9 cellular contexts compared by ENCODE assay signal in the genomic region with DNA sequence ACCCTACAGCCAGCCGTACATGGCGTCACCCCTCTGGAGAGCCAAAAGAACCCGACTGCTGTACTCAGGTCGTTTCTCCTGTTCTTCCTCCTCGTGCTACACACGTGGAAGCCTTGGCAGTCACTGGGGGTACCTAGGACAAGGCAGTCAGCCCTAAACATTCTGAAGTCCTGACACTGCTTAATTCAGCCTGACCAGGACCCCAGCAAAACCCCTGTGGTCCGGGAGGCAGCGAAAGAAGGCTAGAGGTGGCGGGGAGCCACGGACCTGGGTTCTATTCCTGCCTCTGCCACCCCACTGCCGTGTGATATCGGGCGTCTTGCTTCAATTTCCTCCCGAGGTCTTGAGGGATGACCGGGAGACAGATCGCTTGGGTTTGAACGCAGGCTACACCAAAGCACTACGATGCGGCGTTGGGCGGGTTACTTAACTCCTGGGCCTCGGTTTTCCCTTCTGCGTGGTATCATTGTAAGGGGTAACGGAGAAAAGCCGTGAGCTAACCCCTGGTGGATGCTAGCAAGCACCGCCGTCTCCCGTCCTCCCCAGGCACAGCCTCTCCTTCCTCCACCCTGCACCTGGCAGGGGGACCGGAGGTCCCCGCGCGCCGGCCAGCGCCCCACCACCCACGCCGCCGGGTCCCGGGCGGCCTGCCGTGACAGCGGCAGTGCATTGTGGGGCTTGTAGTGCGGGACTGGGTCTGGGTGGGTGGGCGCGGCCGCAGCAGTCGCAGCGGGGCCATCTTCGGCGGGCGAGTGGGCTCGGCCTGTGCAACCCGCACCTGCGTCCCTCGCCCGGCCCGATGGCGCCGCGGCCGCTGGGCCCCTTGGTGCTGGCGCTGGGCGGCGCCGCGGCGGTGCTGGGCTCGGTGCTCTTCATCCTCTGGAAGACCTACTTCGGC. TPM values are rescaled to one million over a fixed set of nuclear protein-coding genes. Genes with fewer than 3 reads are reported as not detected.
DNase-seq lines count a peak whose midpoint lies in the region; ATAC-seq and TF ChIP-seq lines count a peak whose summit lies in the region.
"Had no signal": no experiment of that assay in that cellular context is flagged by ENCODE, and none has a peak within 500 bp of the region (broad histone marks: within the 10 kb centered on the region; RNA-seq: fewer than 3 reads in every experiment).

A gene with protein sequence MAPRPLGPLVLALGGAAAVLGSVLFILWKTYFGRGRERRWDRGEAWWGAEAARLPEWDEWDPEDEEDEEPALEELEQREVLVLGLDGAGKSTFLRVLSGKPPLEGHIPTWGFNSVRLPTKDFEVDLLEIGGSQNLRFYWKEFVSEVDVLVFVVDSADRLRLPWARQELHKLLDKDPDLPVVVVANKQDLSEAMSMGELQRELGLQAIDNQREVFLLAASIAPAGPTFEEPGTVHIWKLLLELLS (plus strand): TSS at position 723 of the 898 bp plus-strand sequence. CDS start 77 bp downstream, at position 800.

- peaks cover 20% of the 10 kb centered on the region for H3K4me1 ChIP-seq in CD8-positive, alpha-beta T cell (ENCODE audit: insufficient read depth, low read length)
- peaks cover 0 to 37% (median 23%) of the 10 kb centered on the region in 9 donors for H3K4me1 ChIP-seq in heart right ventricle

- H3K9me3 Mint-ChIP-seq in CD8-positive, alpha-beta T cell: no peaks in the 10 kb centered on the region
- no peaks in the 10 kb centered on the region for H3K9me3 Mint-ChIP-seq in activated naive CD8-positive, alpha-beta T cell treated with anti-CD3 and anti-CD28 coated beads for 36 hours

- peaks cover 28% of the 10 kb centered on the region for H3K4me1 Mint-ChIP-seq in CD8-positive, alpha-beta T cell (ENCODE audit: low read depth)
- peaks cover 18% of the 10 kb centered on the region for H3K4me1 Mint-ChIP-seq in activated naive CD8-positive, alpha-beta T cell treated with anti-CD3 and anti-CD28 coated beads for 36 hours

- H3K27ac Mint-ChIP-seq in CD8-positive, alpha-beta T cell: peak within 1 kb of the TSS; percentile 72
- H3K27ac Mint-ChIP-seq in activated naive CD8-positive, alpha-beta T cell treated with anti-CD3 and anti-CD28 coated beads for 36 hours: peak within 1 kb of the TSS; percentile 81

- intact Hi-C loops in CD8-positive, alpha-beta T cell (cut with DNase I, micrococcal nuclease): loop anchor here (1.0 to 5.0 kb wide), 5 partner anchors 23 to 642 kb away; a partner anchor contains a TSS
- intact Hi-C loops in heart right ventricle (cut with DNase I): loop anchor here in 2 of 10 donors (5.0 kb wide), 3 partner anchors 37 to 82 kb away; a partner anchor contains a TSS

- H3K27ac ChIP-seq in CD8-positive, alpha-beta T cell (ENCODE audit: low read depth, low read length): peak within 1 kb of the TSS; percentile 11
- peak within 1 kb of the TSS; percentile 32 to 90 (median 82) for H3K27ac ChIP-seq in heart right ventricle

- CTCF ChIA-PET in CD8-positive, alpha-beta T cell (lab: Charles Lee): no interaction called here

- peak within 1 kb of the TSS; percentile 79 for H3K4me3 Mint-ChIP-seq in CD8-positive, alpha-beta T cell
- peak within 1 kb of the TSS; percentile 77 for H3K4me3 Mint-ChIP-seq in activated naive CD8-positive, alpha-beta T cell treated with anti-CD3 and anti-CD28 coated beads for 36 hours

- H3K36me3 Mint-ChIP-seq in CD8-positive, alpha-beta T cell: peaks cover 29% of the 10 kb centered on the region
- peaks cover 16% of the 10 kb centered on the region for H3K36me3 Mint-ChIP-seq in activated naive CD8-positive, alpha-beta T cell treated with anti-CD3 and anti-CD28 coated beads for 36 hours

- H3K9me3 ChIP-seq in CD8-positive, alpha-beta T cell (ENCODE audit: low read length): no peaks in the 10 kb centered on the region
- no peaks in the 10 kb centered on the region for H3K9me3 ChIP-seq in heart right ventricle

- DNase-seq in CD8-positive, alpha-beta T cell: peak in 6 of 7 experiments; percentile 10 to 66 (median 46)
- DNase-seq in HCEC 1CT (peak; percentile 29), RPMI8226 (peak; percentile 22), heart right ventricle (peak; percentile 33 to 57), pons (ENCODE audit: low spot score) (peak; percentile 17), ureter (ENCODE audit: low spot score) (peak; percentile 55)
- peak; percentile 80 for DNase-seq in activated naive CD8-positive, alpha-beta T cell treated with anti-CD3 and anti-CD28 coated beads for 36 hours

- TF ChIP-seq CTCF in CD8-positive, alpha-beta T cell (IDR thresholded peaks at IDR 0.05): no peak
- no peak for TF ChIP-seq CTCF in heart right ventricle (IDR thresholded peaks at IDR 0.05)

- peak within 1 kb of the TSS; percentile 43 for H3K4me3 ChIP-seq in CD8-positive, alpha-beta T cell (ENCODE audit: low read depth, low read length)
- H3K4me3 ChIP-seq in heart right ventricle: peak within 1 kb of the TSS; percentile 40 to 96 (median 82)
- H3K4me3 ChIP-seq: K562 had no signal

- no peaks in the 10 kb centered on the region for H3K27me3 ChIP-seq in CD8-positive, alpha-beta T cell (ENCODE audit: insufficient read depth, low read length)
- H3K27me3 ChIP-seq in heart right ventricle: peaks cover 0 to 21% (median 0%) of the 10 kb centered on the region in 7 donors

- no peaks in the 10 kb centered on the region for H3K36me3 ChIP-seq in CD8-positive, alpha-beta T cell (ENCODE audit: insufficient read depth, low read length)
- peaks cover 0 to 28% (median 0%) of the 10 kb centered on the region in 9 donors for H3K36me3 ChIP-seq in heart right ventricle

- 13% methylated on average over 58 to 68 of the region's 68 CpGs for WGBS in heart right ventricle, 2 donors

- POLR2A ChIA-PET in CD8-positive, alpha-beta T cell (lab: Charles Lee): no interaction called here

- H3K27me3 Mint-ChIP-seq in CD8-positive, alpha-beta T cell (ENCODE audit: low read depth): no peaks in the 10 kb centered on the region
- H3K27me3 Mint-ChIP-seq in activated naive CD8-positive, alpha-beta T cell treated with anti-CD3 and anti-CD28 coated beads for 36 hours: no peaks in the 10 kb centered on the region

- ATAC-seq in CD8-positive, alpha-beta T cell: peak; percentile 15
- ATAC-seq in heart right ventricle (peak in 7 of 8 donors; percentile 10 to 61 (median 35)), GM18861 (IDR thresholded peaks at IDR 0.05; ENCODE audit: unreplicated experiment) (no peak)
- ATAC-seq: K562 had no signal

RNA-seq across cellular contexts. Expression of the gene that starts here (rescaled TPM):
- total RNA-seq in CD8-positive, alpha-beta T cell: 1 to 10 TPM; 2.8 to 4.1 TPM
- 10 to 100 TPM in 1 of 2 experiments, 1 to 10 TPM in 1; 8.0 to 12.1 TPM for total RNA-seq in activated naive CD8-positive, alpha-beta T cell treated with anti-CD3 and anti-CD28 coated beads for 36 hours
- 1 to 10 TPM; 2.7 to 9.2 (median 6.7) TPM for total RNA-seq in heart right ventricle
- 10 to 100 TPM in 1 of 2 donors, 1 to 10 TPM in 1; 1.5 to 12.3 TPM for polyA plus RNA-seq in heart right ventricle
- 9.3 TPM for total RNA-seq in ureter

Comparison
In these comparisons a context has a peak if more than half of its experiments do, and no peak if none do; other contexts are left out.
1. DNase-seq: peak in every context shown above with its lines; median percentile 80 in activated naive CD8-positive, alpha-beta T cell treated with anti-CD3 and anti-CD28 coated beads for 36 hours; 55 in ureter; 46 in CD8-positive, alpha-beta T cell; 45 in heart right ventricle; 29 in HCEC 1CT; 22 in RPMI8226; 17 in pons.